10 cellular contexts compared by ENCODE assay signal in genomic region chr1:201791775-201792166, GRCh38. TPM values are rescaled to one million over a fixed set of nuclear protein-coding genes. Genes with fewer than 3 reads are reported as not detected.
DNase-seq lines count a peak whose midpoint lies in the region; ATAC-seq and TF ChIP-seq lines count a peak whose summit lies in the region.
"Had no signal": no experiment of that assay in that cellular context is flagged by ENCODE, and none has a peak within 500 bp of the region (broad histone marks: within the 10 kb centered on the region; RNA-seq: fewer than 3 reads in every experiment).

No MANE protein-coding gene starts in this region.

- ATAC-seq in sciatic nerve = peak; percentile 20
- no peak for ATAC-seq in GM19467 (IDR thresholded peaks at IDR 0.05; ENCODE audit: unreplicated experiment)
- ATAC-seq in HG03439 (IDR thresholded peaks at IDR 0.05; ENCODE audit: unreplicated experiment) = no peak
- ATAC-seq: stimulated activated memory B cell treated with anti-CD40 and anti-IgM and Interleukin-4, amounts not matched to agents 10 μg/mL and 1 μg/mL and 100 μg/mL, for 72 hours had no signal

- no peak for TF ChIP-seq POLR2A in Peyer's patch (IDR thresholded peaks at IDR 0.05)

- H3K4me1 ChIP-seq in Peyer's patch = peaks cover 0 to 23% (median 0%) of the 10 kb centered on the region in 4 donors

- H3K9me3 ChIP-seq in Peyer's patch = no peaks in the 10 kb centered on the region

- DNase-seq in ELR (ENCODE audit: low read depth) (peak; percentile 70), Peyer's patch (no peak), fibroblast of pulmonary artery (ENCODE audit: low read depth) (peak; percentile 76), sciatic nerve (ENCODE audit: low spot score) (no peak), GOT3 (lab: John Stamatoyannopoulos, UW) (no peak), dedifferentiated amniotic fluid mesenchymal stem cell (ENCODE audit: extremely low spot score) (no peak)

- H3K27me3 ChIP-seq in Peyer's patch = no peaks in the 10 kb centered on the region

- H3K36me3 ChIP-seq in Peyer's patch = peaks cover 0 to 54% (median 0%) of the 10 kb centered on the region in 3 donors

- peak overlapping the region in 3 of 4 donors; percentile 35 to 74 (median 50) for H3K27ac ChIP-seq in Peyer's patch
- H3K27ac ChIP-seq: KMS-11 had no signal

- H3K4me3 ChIP-seq in Peyer's patch (no peak overlapping the region), fibroblast of pulmonary artery (replicated peaks; ENCODE audit: low read depth, low read length) (no peak overlapping the region)

- TF ChIP-seq CTCF in Peyer's patch (IDR thresholded peaks at IDR 0.05) (no peak), fibroblast of pulmonary artery (IDR thresholded peaks at IDR 0.05; ENCODE audit: low read length, missing control alignments) (no peak)

- intact Hi-C loops in sciatic nerve (cut with DNase I) = loop anchor here (5.0 kb wide), 2 partner anchors 79 to 229 kb away; no protein-coding TSS in a partner anchor

RNA-seq across cellular contexts. Expression of gene IPO9, which starts 37.2 kb away (rescaled TPM):
- total RNA-seq in Peyer's patch (10 to 100 TPM in 3 of 4 donors, 1 to 10 TPM in 1; 9.6 to 23.1 (median 13.4) TPM), sciatic nerve (33.0 TPM)

Comparison
In these comparisons a context has a peak if more than half of its experiments do, and no peak if none do; other contexts are left out.
1. DNase-seq: peak in ELR (single experiment) and fibroblast of pulmonary artery (single experiment); none in Peyer's patch (0 of 3), sciatic nerve (single experiment), GOT3 (single experiment) and dedifferentiated amniotic fluid mesenchymal stem cell (single experiment).